ENCODE assay signal across 1 cellular context in genomic region chr4:17018013-17018412, GRCh38.
TF ChIP-seq lines count a peak whose summit lies in the region.

No MANE protein-coding gene starts in this region.

TF ChIP-seq in endothelial cell of umbilical vein, 7 proteins besides CTCF, POLR2A, EP300 and RAD21:
- TF ChIP-seq GATA2 (IDR thresholded peaks at IDR 0.05; ENCODE audit: insufficient read depth, insufficient read length, low read depth, low read length) (peak; percentile 67), JUN (IDR thresholded peaks at IDR 0.05; ENCODE audit: borderline replicate concordance, insufficient read depth, insufficient read length, low read depth) (peak; percentile 60), FOS (IDR thresholded peaks at IDR 0.05; ENCODE audit: borderline replicate concordance, insufficient read depth, low read length) (peak; percentile 66), MAX (IDR thresholded peaks at IDR 0.05; ENCODE audit: insufficient read depth, insufficient read length) (no peak), POLR2AphosphoS5 (IDR thresholded peaks at IDR 0.05; ENCODE audit: insufficient read depth, low read depth, low read length) (peak; percentile 70), MYC (IDR thresholded peaks at IDR 0.05; ENCODE audit: low read depth, low read length) (no peak), EZH2 (IDR thresholded peaks at IDR 0.05; ENCODE audit: borderline replicate concordance, low read depth, low read length, severe bottlenecking) (no peak)
